Comparison of ENCODE assay signal across 8 cellular contexts in the genomic region with DNA sequence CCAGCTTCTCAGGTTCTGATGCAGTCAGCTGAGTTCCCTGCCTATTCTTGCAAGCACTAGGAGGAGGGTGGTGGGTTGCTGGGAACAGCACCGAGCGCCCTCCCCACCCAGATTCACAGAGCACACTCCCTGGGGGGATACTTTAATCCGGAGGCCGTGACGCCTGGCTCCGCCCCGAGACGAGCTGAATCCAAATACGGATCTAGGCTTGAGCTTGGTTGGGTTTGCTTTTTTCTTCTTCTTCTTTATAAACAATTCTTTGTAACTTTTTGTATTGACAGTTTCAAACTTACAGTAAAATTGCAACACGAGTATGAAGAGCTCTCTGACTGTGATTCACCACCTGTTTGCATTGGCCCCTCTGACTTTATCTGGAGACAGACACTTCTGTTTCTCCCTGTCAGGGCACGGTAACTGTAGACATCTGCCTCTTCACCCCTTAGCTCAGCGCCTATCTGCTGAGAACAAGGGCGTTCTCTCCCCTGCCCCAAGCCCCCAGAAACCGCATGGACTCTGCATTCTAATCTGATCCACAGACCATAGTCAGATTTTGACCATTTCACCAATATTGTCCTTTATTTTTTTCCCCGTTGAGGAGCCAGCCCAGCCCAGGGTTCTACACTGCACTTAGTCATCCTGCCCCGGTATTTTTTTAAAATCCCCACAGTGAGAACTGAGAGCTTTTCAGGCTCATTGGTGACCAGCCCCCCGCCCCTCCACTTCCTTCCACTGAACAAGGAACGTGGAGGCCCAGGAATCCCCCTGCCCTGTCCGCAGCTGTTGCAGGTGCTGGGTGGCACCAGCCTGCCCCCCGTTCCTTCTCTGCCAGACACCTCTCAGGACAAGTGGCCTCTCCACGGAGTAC. TPM values are rescaled to one million over a fixed set of nuclear protein-coding genes. Genes with fewer than 3 reads are reported as not detected.
A peak's percentile ranks its signal among the peaks of the same experiment; 100 is the strongest.
DNase-seq lines count a peak whose midpoint lies in the region; ATAC-seq and TF ChIP-seq lines count a peak whose summit lies in the region.

No MANE protein-coding gene starts in this region.

- TF ChIP-seq CTCF in Caco-2 (IDR thresholded peaks at IDR 0.05; ENCODE audit: insufficient read depth in 1 of 2, low read depth in 1 of 2, low read length in 1 of 2, severe bottlenecking in 1 of 2, unreplicated experiment in 1 of 2) (no peak), adrenal gland (IDR thresholded peaks at IDR 0.05) (no peak)

- WGBS in adrenal gland, 4 donors, result 48 to 53% (median 50%) methylated on average over 20 to 21 of the region's 21 CpGs

- intact Hi-C loops in Caco-2 (cut with micrococcal nuclease; ENCODE audit: unreplicated experiment) (no loop called here), adrenal gland (cut with DNase I) (no loop called here)

- CTCF ChIA-PET in Caco-2 (lab: Charles Lee), result interaction anchor here (0.9 to 1.5 kb wide), 2 partner anchors 13 to 69 kb away, joined by 3 to 18 read pairs; partner anchors contain the start of genes RHOF and TMEM120B

- ATAC-seq in GM21515 (IDR thresholded peaks at IDR 0.05; ENCODE audit: unreplicated experiment) (peak; percentile 44), memory B cell (ENCODE audit: low read depth) (peak; percentile 74)

- H3K36me3 Mint-ChIP-seq in Caco-2 (ENCODE audit: insufficient read depth, unreplicated experiment), result peaks cover 46% of the 10 kb centered on the region
- peaks cover 11% of the 10 kb centered on the region for H3K36me3 Mint-ChIP-seq in memory B cell

- H3K4me1 ChIP-seq in Caco-2 (peaks cover 10% of the 10 kb centered on the region), adrenal gland (replicated peaks in 1 of 2) (peaks cover 10 to 20% of the 10 kb centered on the region in 2 donors)

- no TSS peak for BruUV-seq in Caco-2 (replicated peaks; lab: Mats Ljungman, UMichigan)

- H3K27ac ChIP-seq in adrenal gland (peak overlapping the region in 3 of 5 donors; percentile 6 to 30 (median 12)), substantia nigra (ENCODE audit: low read depth, low read length, poor library complexity, severe bottlenecking) (no peak overlapping the region)

- H3K9me3 ChIP-seq in Caco-2, result no peaks in the 10 kb centered on the region
- H3K9me3 ChIP-seq in adrenal gland (replicated peaks in 1 of 3), result no peaks in the 10 kb centered on the region

- DNase-seq in Caco-2 (no peak), NCI-H345 treated with DMSO at 0.1 percent for 48 hours (lab: John Stamatoyannopoulos, UW; ENCODE audit: unreplicated experiment) (peak; percentile 5), adrenal gland (peak in 1 of 7 donors; percentile 47), memory B cell (ENCODE audit: low spot score in 2 of 2) (peak; percentile 34 to 51), substantia nigra (lab: John Stamatoyannopoulos, UW) (no peak), NCI-H1417 treated with DMSO at 0.1 percent for 48 hours (lab: John Stamatoyannopoulos, UW) (no peak), NCI-H526 treated with DMSO at 0.1 percent for 48 hours (lab: John Stamatoyannopoulos, UW) (no peak)

- H3K36me3 ChIP-seq in Caco-2 (ENCODE audit: control insufficient read depth, insufficient read depth, low read length), result no peaks in the 10 kb centered on the region; the same call in 1 of the 2 replicates
- no peaks in the 10 kb centered on the region for H3K36me3 ChIP-seq in adrenal gland (replicated peaks in 1 of 2)

- TF ChIP-seq POLR2A in adrenal gland (IDR thresholded peaks at IDR 0.05), result no peak

- H3K4me3 Mint-ChIP-seq in Caco-2 (ENCODE audit: unreplicated experiment) (no peak overlapping the region), memory B cell (peak overlapping the region; percentile 86)

- H3K4me3 ChIP-seq in Caco-2 (ENCODE audit: low read depth, low read length) (no peak overlapping the region), adrenal gland (no peak overlapping the region)

- peak overlapping the region; percentile 3 for H3K27ac Mint-ChIP-seq in Caco-2 (ENCODE audit: unreplicated experiment)
- H3K27ac Mint-ChIP-seq in memory B cell, result peak overlapping the region; percentile 98

- H3K4me1 Mint-ChIP-seq in Caco-2 (ENCODE audit: low read depth, unreplicated experiment), result peaks cover 24% of the 10 kb centered on the region
- peaks cover 34% of the 10 kb centered on the region for H3K4me1 Mint-ChIP-seq in memory B cell

- no peaks in the 10 kb centered on the region for H3K27me3 ChIP-seq in Caco-2 (replicated peaks; ENCODE audit: control insufficient read depth, insufficient read depth, low read length)
- H3K27me3 ChIP-seq in adrenal gland, result no peaks in the 10 kb centered on the region

- no peaks in the 10 kb centered on the region for H3K27me3 Mint-ChIP-seq in Caco-2 (ENCODE audit: insufficient read depth, unreplicated experiment)
- no peaks in the 10 kb centered on the region for H3K27me3 Mint-ChIP-seq in memory B cell

- H3K9me3 Mint-ChIP-seq in Caco-2 (ENCODE audit: unreplicated experiment), result no peaks in the 10 kb centered on the region
- no peaks in the 10 kb centered on the region for H3K9me3 Mint-ChIP-seq in memory B cell

- POLR2A ChIA-PET in Caco-2 (lab: Charles Lee), result interaction anchor here (0.6 to 1.7 kb wide), 3 partner anchors 12 to 804 kb away, joined by 3 to 15 read pairs (median 6); partner anchors contain the start of genes HNF1A and RHOF

RNA-seq across cellular contexts. Expression of gene RHOF, which starts 11.5 kb away (rescaled TPM):
- total RNA-seq in Caco-2 (2022), result 33.8 and 36.7 TPM in 2 replicates
- total RNA-seq in adrenal gland, result 10 to 100 TPM in 7 of 8 donors, 1 to 10 TPM in 1; 7.7 to 49.5 (median 24.9) TPM
- 10 to 100 TPM in 1 of 3 donors, 1 to 10 TPM in 2; 4.1 to 14.5 (median 9.3) TPM for polyA plus RNA-seq in adrenal gland

RNA-seq across cellular contexts. Expression of gene SETD1B, which starts 21.8 kb away (rescaled TPM):
- total RNA-seq in Caco-2 (2022), result 16.8 and 17.6 TPM in 2 replicates
- 10 to 100 TPM in 7 of 8 donors, 1 to 10 TPM in 1; 5.3 to 25.9 (median 13.6) TPM for total RNA-seq in adrenal gland
- 10 to 100 TPM in 1 of 3 donors, 1 to 10 TPM in 2; 5.0 to 27.3 (median 9.0) TPM for polyA plus RNA-seq in adrenal gland

Comparison
In these comparisons a context has a peak if more than half of its experiments do, and no peak if none do; other contexts are left out.
1. DNase-seq: peak in NCI-H345 treated with DMSO at 0.1 percent for 48 hours (single experiment) and memory B cell (2 of 2); none in Caco-2 (0 of 2), substantia nigra (0 of 49), NCI-H1417 treated with DMSO at 0.1 percent for 48 hours (single experiment) and NCI-H526 treated with DMSO at 0.1 percent for 48 hours (single experiment).